ENCODE assay signal across 21 cellular contexts in the genomic region with DNA sequence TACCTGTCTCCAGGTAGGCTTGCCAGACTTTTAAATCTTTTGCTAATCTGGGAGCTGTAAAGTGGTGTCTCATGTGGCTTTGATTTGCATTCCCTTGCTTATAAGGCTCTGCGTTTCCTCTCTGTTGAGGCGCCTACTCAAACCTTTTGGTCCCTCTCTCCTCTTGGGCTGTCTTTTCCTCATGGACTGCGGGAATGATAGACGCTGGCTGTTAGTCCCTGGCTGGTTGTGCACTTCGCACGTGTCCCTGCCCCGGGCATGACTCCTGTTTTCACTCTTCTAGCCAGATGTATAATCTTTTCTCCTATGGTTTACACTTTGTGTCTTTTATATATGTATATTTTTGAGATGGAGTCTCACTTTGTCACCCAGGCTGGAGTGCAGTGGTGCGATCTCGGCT. TPM values are rescaled to one million over a fixed set of nuclear protein-coding genes. Genes with fewer than 3 reads are reported as not detected.
DNase-seq lines count a peak whose midpoint lies in the region; ATAC-seq, FAIRE-seq and TF ChIP-seq lines count a peak whose summit lies in the region.
"Had no signal": no experiment of that assay in that cellular context is flagged by ENCODE, and none has a peak within 500 bp of the region (broad histone marks: within the 10 kb centered on the region; RNA-seq: fewer than 3 reads in every experiment).

No MANE protein-coding gene starts in this region.

- 88 to 95% (median 93%) methylated on average over 9 of the region's 9 CpGs for WGBS in small intestine, 3 donors

- POLR2A ChIA-PET in WTC11 (lab: Charles Lee) = no interaction called here
- POLR2A ChIA-PET in CD4-positive, alpha-beta T cell (lab: Charles Lee) = no interaction called here

- no peaks in the 10 kb centered on the region for H3K9me3 Mint-ChIP-seq in activated T-cell treated with anti-CD3 and anti-CD28 coated beads, Interleukin-2, amount 50 U/mL, for 24 hours
- no peaks in the 10 kb centered on the region for H3K9me3 Mint-ChIP-seq in activated T-cell treated with anti-CD3 and anti-CD28 coated beads, Interleukin-2, amount 50 U/mL, for 4 hours
- H3K9me3 Mint-ChIP-seq in WTC11 (peaks cover 7% of the 10 kb centered on the region), osteocyte (ENCODE audit: unreplicated experiment) (no peaks in the 10 kb centered on the region)
- no peaks in the 10 kb centered on the region for H3K9me3 Mint-ChIP-seq in CD4-positive, alpha-beta T cell
- H3K9me3 Mint-ChIP-seq: CD8-positive, alpha-beta T cell had no signal

- TF ChIP-seq CTCF in GM13977 (IDR thresholded peaks at IDR 0.05; ENCODE audit: extremely low read depth, insufficient read depth, missing control alignments) (no peak), WTC11 (IDR thresholded peaks at IDR 0.05) (no peak), osteocyte (IDR thresholded peaks at IDR 0.05) (no peak)
- TF ChIP-seq CTCF in CD4-positive, alpha-beta T cell (IDR thresholded peaks at IDR 0.05) = no peak

- DNase-seq in activated T-cell treated with anti-CD3 and anti-CD28 coated beads, Interleukin-2, amount 50 U/mL, for 24 hours = peak; percentile 17
- DNase-seq in activated T-cell treated with anti-CD3 and anti-CD28 coated beads, Interleukin-2, amount 50 U/mL, for 4 hours = no peak
- peak; percentile 6 for DNase-seq in GM13977 (ENCODE audit: low spot score)
- no peak for DNase-seq in WTC11 (ENCODE audit: low spot score)
- DNase-seq in osteocyte (ENCODE audit: extremely low spot score, unreplicated experiment) = peak; percentile 62
- no peak for DNase-seq in small intestine
- DNase-seq in CD4-positive, alpha-beta T cell = no peak
- DNase-seq: BE2C; CD8-positive, alpha-beta T cell; COR-L47; DMS153; DMS79 treated with DMSO at 0.1 percent for 48 hours; EL had no signal

- no peak overlapping the region for H3K4me3 ChIP-seq in small intestine (ENCODE audit: low read depth in 1 of 2, low read length in 2 of 2)
- H3K4me3 ChIP-seq: A549 had no signal

- no peak overlapping the region for H3K27ac ChIP-seq in small intestine (ENCODE audit: low read depth in 1 of 2, low read length in 1 of 2)
- no peak overlapping the region for H3K27ac ChIP-seq in CD4-positive, alpha-beta T cell (ENCODE audit: low read depth, low read length)
- H3K27ac ChIP-seq: A549, C4-2B, HL-60 had no signal

- no peak for ATAC-seq in activated T-cell treated with anti-CD3 and anti-CD28 coated beads, Interleukin-2, amount 50 U/mL, for 4 hours
- no peak for ATAC-seq in WTC11
- ATAC-seq in CD4-positive, alpha-beta T cell (ENCODE audit: poor library complexity) = no peak
- ATAC-seq: A549; CD8-positive, alpha-beta T cell; HCT116 had no signal

- no peaks in the 10 kb centered on the region for H3K27me3 Mint-ChIP-seq in activated T-cell treated with anti-CD3 and anti-CD28 coated beads, Interleukin-2, amount 50 U/mL, for 24 hours
- no peaks in the 10 kb centered on the region for H3K27me3 Mint-ChIP-seq in activated T-cell treated with anti-CD3 and anti-CD28 coated beads, Interleukin-2, amount 50 U/mL, for 4 hours (ENCODE audit: low read depth)
- H3K27me3 Mint-ChIP-seq in WTC11 (ENCODE audit: low read depth) (no peaks in the 10 kb centered on the region), osteocyte (ENCODE audit: unreplicated experiment) (no peaks in the 10 kb centered on the region)
- H3K27me3 Mint-ChIP-seq in CD4-positive, alpha-beta T cell = no peaks in the 10 kb centered on the region

- in situ Hi-C loops in GM13977 (cut with MboI; ENCODE audit: low pct_unique_long_range_greater_than_20kb, low sequenced_read_pairs, unreplicated experiment) = no loop called here

- no peak for FAIRE-seq in small intestine (lab: Jason Lieb, UNC)
- FAIRE-seq: A549, D721Med, G401.6, GM12892, H54 had no signal

- CTCF ChIA-PET in WTC11 (lab: Charles Lee) = interaction anchor here (2.0 to 2.5 kb wide), 2 partner anchors 13 to 14 kb away, joined by 10 to 13 read pairs; no protein-coding TSS in a partner anchor
- CTCF ChIA-PET in CD4-positive, alpha-beta T cell (lab: Charles Lee) = no interaction called here

- H3K27ac Mint-ChIP-seq in activated T-cell treated with anti-CD3 and anti-CD28 coated beads, Interleukin-2, amount 50 U/mL, for 24 hours = no peak overlapping the region
- H3K27ac Mint-ChIP-seq in WTC11 (peak overlapping the region; percentile 93; the same call in 1 of the 2 replicates), osteocyte (ENCODE audit: unreplicated experiment) (no peak overlapping the region)
- H3K27ac Mint-ChIP-seq in CD4-positive, alpha-beta T cell = no peak overlapping the region
- H3K27ac Mint-ChIP-seq: CD8-positive, alpha-beta T cell had no signal

- H3K36me3 ChIP-seq in small intestine (ENCODE audit: control insufficient read depth in 2 of 2, insufficient read depth in 2 of 2, low read length in 2 of 2) = no peaks in the 10 kb centered on the region
- H3K36me3 ChIP-seq: BE2C had no signal

- H3K9me3 ChIP-seq in small intestine (ENCODE audit: control insufficient read depth, low read depth) = no peaks in the 10 kb centered on the region
- no peaks in the 10 kb centered on the region for H3K9me3 ChIP-seq in CD4-positive, alpha-beta T cell (ENCODE audit: control insufficient read depth, low read length)
- H3K9me3 ChIP-seq: A549, BE2C had no signal

- peaks cover 9% of the 10 kb centered on the region for H3K4me1 Mint-ChIP-seq in activated T-cell treated with anti-CD3 and anti-CD28 coated beads, Interleukin-2, amount 50 U/mL, for 24 hours (ENCODE audit: low read depth)
- peaks cover 3% of the 10 kb centered on the region for H3K4me1 Mint-ChIP-seq in activated T-cell treated with anti-CD3 and anti-CD28 coated beads, Interleukin-2, amount 50 U/mL, for 4 hours (ENCODE audit: low read depth)
- no peaks in the 10 kb centered on the region for H3K4me1 Mint-ChIP-seq in WTC11
- H3K4me1 Mint-ChIP-seq in osteocyte (ENCODE audit: unreplicated experiment) = peaks cover 18% of the 10 kb centered on the region
- H3K4me1 Mint-ChIP-seq in CD4-positive, alpha-beta T cell (ENCODE audit: low read depth) = peaks cover 11% of the 10 kb centered on the region

- H3K4me1 ChIP-seq in small intestine (ENCODE audit: control insufficient read depth in 2 of 2, insufficient read depth in 1 of 2, low read depth in 1 of 2, low read length in 1 of 2) = peaks cover 3% of the 10 kb centered on the region in 2 donors
- H3K4me1 ChIP-seq: BE2C had no signal

- no peaks in the 10 kb centered on the region for H3K27me3 ChIP-seq in small intestine (ENCODE audit: control insufficient read depth in 2 of 2, insufficient read depth in 2 of 2, low read length in 2 of 2)
- H3K27me3 ChIP-seq in CD4-positive, alpha-beta T cell (ENCODE audit: control insufficient read depth, insufficient read depth, low read length) = no peaks in the 10 kb centered on the region
- H3K27me3 ChIP-seq: BE2C had no signal

- intact Hi-C loops in CD4-positive, alpha-beta T cell (cut with DNase I, micrococcal nuclease) = no loop called here

- no peaks in the 10 kb centered on the region for H3K36me3 Mint-ChIP-seq in activated T-cell treated with anti-CD3 and anti-CD28 coated beads, Interleukin-2, amount 50 U/mL, for 24 hours (ENCODE audit: low read depth)
- H3K36me3 Mint-ChIP-seq in activated T-cell treated with anti-CD3 and anti-CD28 coated beads, Interleukin-2, amount 50 U/mL, for 4 hours (ENCODE audit: insufficient read depth) = no peaks in the 10 kb centered on the region
- H3K36me3 Mint-ChIP-seq in WTC11 = no peaks in the 10 kb centered on the region; the same call in 1 of the 2 replicates
- H3K36me3 Mint-ChIP-seq in osteocyte (ENCODE audit: unreplicated experiment) = peaks cover 2% of the 10 kb centered on the region
- H3K36me3 Mint-ChIP-seq in CD4-positive, alpha-beta T cell (ENCODE audit: low read depth) = no peaks in the 10 kb centered on the region
- H3K36me3 Mint-ChIP-seq: CD8-positive, alpha-beta T cell had no signal

- no peak overlapping the region for H3K4me3 Mint-ChIP-seq in activated T-cell treated with anti-CD3 and anti-CD28 coated beads, Interleukin-2, amount 50 U/mL, for 24 hours
- no peak overlapping the region for H3K4me3 Mint-ChIP-seq in activated T-cell treated with anti-CD3 and anti-CD28 coated beads, Interleukin-2, amount 50 U/mL, for 4 hours
- H3K4me3 Mint-ChIP-seq in WTC11 = no peak overlapping the region
- no peak overlapping the region for H3K4me3 Mint-ChIP-seq in osteocyte (ENCODE audit: unreplicated experiment)
- H3K4me3 Mint-ChIP-seq in CD4-positive, alpha-beta T cell = no peak overlapping the region
- H3K4me3 Mint-ChIP-seq: CD8-positive, alpha-beta T cell had no signal

TF ChIP-seq in WTC11, 78 proteins besides CTCF, POLR2A, EP300 and RAD21 (continues in another document):
- TF ChIP-seq, protein P1, sequence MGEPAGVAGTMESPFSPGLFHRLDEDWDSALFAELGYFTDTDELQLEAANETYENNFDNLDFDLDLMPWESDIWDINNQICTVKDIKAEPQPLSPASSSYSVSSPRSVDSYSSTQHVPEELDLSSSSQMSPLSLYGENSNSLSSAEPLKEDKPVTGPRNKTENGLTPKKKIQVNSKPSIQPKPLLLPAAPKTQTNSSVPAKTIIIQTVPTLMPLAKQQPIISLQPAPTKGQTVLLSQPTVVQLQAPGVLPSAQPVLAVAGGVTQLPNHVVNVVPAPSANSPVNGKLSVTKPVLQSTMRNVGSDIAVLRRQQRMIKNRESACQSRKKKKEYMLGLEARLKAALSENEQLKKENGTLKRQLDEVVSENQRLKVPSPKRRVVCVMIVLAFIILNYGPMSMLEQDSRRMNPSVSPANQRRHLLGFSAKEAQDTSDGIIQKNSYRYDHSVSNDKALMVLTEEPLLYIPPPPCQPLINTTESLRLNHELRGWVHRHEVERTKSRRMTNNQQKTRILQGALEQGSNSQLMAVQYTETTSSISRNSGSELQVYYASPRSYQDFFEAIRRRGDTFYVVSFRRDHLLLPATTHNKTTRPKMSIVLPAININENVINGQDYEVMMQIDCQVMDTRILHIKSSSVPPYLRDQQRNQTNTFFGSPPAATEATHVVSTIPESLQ (CRISPR knock-in tag; IDR thresholded peaks at IDR 0.05) = no peak
- TF ChIP-seq HMGXB4 (CRISPR knock-in tag; IDR thresholded peaks at IDR 0.05) (no peak), ZNF416 (CRISPR knock-in tag; IDR thresholded peaks at IDR 0.05) (no peak)

RNA-seq across cellular contexts. Expression of gene RGS12, which starts 39.7 kb away (rescaled TPM):
- total RNA-seq in activated T-cell treated with anti-CD3 and anti-CD28 coated beads, Interleukin-2, amount 50 U/mL, for 4 hours = 1 to 10 TPM; 2.3 to 3.0 (median 2.5) TPM
- total RNA-seq in WTC11 (2021) (21.0 to 24.7 TPM (median 24.2 TPM) in 3 replicates), osteocyte (32.5 and 35.6 TPM in 2 replicates)
- 10 to 100 TPM in 2 of 3 donors, 1 to 10 TPM in 1; 6.5 to 14.1 (median 11.1) TPM for polyA plus RNA-seq in small intestine
- 10 to 100 TPM; 14.1 to 16.9 TPM for total RNA-seq in CD4-positive, alpha-beta T cell

Comparison
In these comparisons a context has a peak if more than half of its experiments do, and no peak if none do; other contexts are left out.
1. DNase-seq: peak in activated T-cell treated with anti-CD3 and anti-CD28 coated beads, Interleukin-2, amount 50 U/mL, for 24 hours (single experiment), GM13977 (single experiment) and osteocyte (single experiment); none in activated T-cell treated with anti-CD3 and anti-CD28 coated beads, Interleukin-2, amount 50 U/mL, for 4 hours (single experiment), WTC11 (single experiment), small intestine (single experiment) and CD4-positive, alpha-beta T cell (0 of 10).